Comparison of ENCODE assay signal across 16 cellular contexts in genomic region chr5:16411235-16411634, GRCh38.
"Had no signal": no experiment of that assay in that cellular context is flagged by ENCODE, and none has a peak within 500 bp of the region (broad histone marks: within the 10 kb centered on the region; RNA-seq: fewer than 3 reads in every experiment).

No MANE protein-coding gene starts in this region.

- H3K27ac Mint-ChIP-seq: activated CD4-positive, alpha-beta memory T cell treated with anti-CD3 and anti-CD28 coated beads, Interleukin-2, amount 10 ng/mL, durations not matched to agents 7 days and 5 days; activated CD4-positive, alpha-beta T cell treated with anti-CD3 and anti-CD28 coated beads for 36 hours; activated naive CD8-positive, alpha-beta T cell treated with anti-CD3 and anti-CD28 coated beads for 36 hours; natural killer cell treated with Interleukin-12 subunit alpha and Interleukin-12 subunit beta and Interleukin-15 and Interleukin-18, amount 100 ng/mL, for 72 hours; stimulated activated naive B cell treated with anti-CD40 and anti-IgM and Interleukin-4, amounts not matched to agents 10 μg/mL and 1 μg/mL and 100 μg/mL, for 72 hours; T-cell; type B pancreatic cell had no signal

- H3K36me3 ChIP-seq: breast epithelium, sigmoid colon, WERI-Rb-1 had no signal

- DNase-seq: activated CD4-positive, alpha-beta memory T cell treated with anti-CD3 and anti-CD28 coated beads, Interleukin-2, amount 10 ng/mL, durations not matched to agents 7 days and 5 days; activated CD4-positive, alpha-beta T cell treated with anti-CD3 and anti-CD28 coated beads for 36 hours; activated gamma-delta T cell treated with Interleukin-2 at 50 U/mL for 16 hours; activated naive CD8-positive, alpha-beta T cell treated with anti-CD3 and anti-CD28 coated beads for 36 hours; activated T-cell treated with anti-CD3 and anti-CD28 coated beads, Interleukin-2, amount 50 U/mL, for 48 hours; mammary epithelial cell; psoas muscle; sigmoid colon; stimulated activated CD4-positive, alpha-beta T cell treated with anti-CD3 and anti-CD28 coated beads, Interleukin-2, amount 100 ng/mL, for 24 hours; stimulated activated naive B cell treated with anti-CD40 and anti-IgM and Interleukin-4, amounts not matched to agents 10 μg/mL and 1 μg/mL and 100 μg/mL, for 72 hours; substantia nigra; T-cell; WERI-Rb-1 had no signal

- H3K36me3 Mint-ChIP-seq: activated naive CD8-positive, alpha-beta T cell treated with anti-CD3 and anti-CD28 coated beads for 36 hours; stimulated activated naive B cell treated with anti-CD40 and anti-IgM and Interleukin-4, amounts not matched to agents 10 μg/mL and 1 μg/mL and 100 μg/mL, for 72 hours; T-cell; type B pancreatic cell had no signal

- H3K9me3 Mint-ChIP-seq: activated CD4-positive, alpha-beta memory T cell treated with anti-CD3 and anti-CD28 coated beads, Interleukin-2, amount 10 ng/mL, durations not matched to agents 7 days and 5 days; activated naive CD8-positive, alpha-beta T cell treated with anti-CD3 and anti-CD28 coated beads for 36 hours; T-cell had no signal

- H3K4me1 Mint-ChIP-seq: activated CD4-positive, alpha-beta memory T cell treated with anti-CD3 and anti-CD28 coated beads, Interleukin-2, amount 10 ng/mL, durations not matched to agents 7 days and 5 days; activated CD4-positive, alpha-beta T cell treated with anti-CD3 and anti-CD28 coated beads for 36 hours; activated naive CD8-positive, alpha-beta T cell treated with anti-CD3 and anti-CD28 coated beads for 36 hours; stimulated activated naive B cell treated with anti-CD40 and anti-IgM and Interleukin-4, amounts not matched to agents 10 μg/mL and 1 μg/mL and 100 μg/mL, for 72 hours; T-cell had no signal

- H3K27ac ChIP-seq: breast epithelium, psoas muscle, sigmoid colon, WERI-Rb-1 had no signal

- ATAC-seq: activated CD4-positive, alpha-beta T cell treated with anti-CD3 and anti-CD28 coated beads for 36 hours; natural killer cell treated with Interleukin-12 subunit alpha and Interleukin-12 subunit beta and Interleukin-15 and Interleukin-18, amount 100 ng/mL, for 72 hours; psoas muscle; stimulated activated naive B cell treated with anti-CD40 and anti-IgM and Interleukin-4, amounts not matched to agents 10 μg/mL and 1 μg/mL and 100 μg/mL, for 72 hours; T-cell had no signal

- H3K27me3 ChIP-seq: breast epithelium, sigmoid colon had no signal

- H3K4me3 Mint-ChIP-seq: activated CD4-positive, alpha-beta memory T cell treated with anti-CD3 and anti-CD28 coated beads, Interleukin-2, amount 10 ng/mL, durations not matched to agents 7 days and 5 days; activated CD4-positive, alpha-beta T cell treated with anti-CD3 and anti-CD28 coated beads for 36 hours; activated naive CD8-positive, alpha-beta T cell treated with anti-CD3 and anti-CD28 coated beads for 36 hours; natural killer cell treated with Interleukin-12 subunit alpha and Interleukin-12 subunit beta and Interleukin-15 and Interleukin-18, amount 100 ng/mL, for 72 hours; stimulated activated naive B cell treated with anti-CD40 and anti-IgM and Interleukin-4, amounts not matched to agents 10 μg/mL and 1 μg/mL and 100 μg/mL, for 72 hours; T-cell; type B pancreatic cell had no signal

- H3K4me3 ChIP-seq: breast epithelium, psoas muscle, sigmoid colon had no signal

- H3K9me3 ChIP-seq: breast epithelium, psoas muscle, sigmoid colon had no signal

- H3K4me1 ChIP-seq: breast epithelium, psoas muscle, sigmoid colon had no signal
